11 cellular contexts compared by ENCODE assay signal in the genomic region with DNA sequence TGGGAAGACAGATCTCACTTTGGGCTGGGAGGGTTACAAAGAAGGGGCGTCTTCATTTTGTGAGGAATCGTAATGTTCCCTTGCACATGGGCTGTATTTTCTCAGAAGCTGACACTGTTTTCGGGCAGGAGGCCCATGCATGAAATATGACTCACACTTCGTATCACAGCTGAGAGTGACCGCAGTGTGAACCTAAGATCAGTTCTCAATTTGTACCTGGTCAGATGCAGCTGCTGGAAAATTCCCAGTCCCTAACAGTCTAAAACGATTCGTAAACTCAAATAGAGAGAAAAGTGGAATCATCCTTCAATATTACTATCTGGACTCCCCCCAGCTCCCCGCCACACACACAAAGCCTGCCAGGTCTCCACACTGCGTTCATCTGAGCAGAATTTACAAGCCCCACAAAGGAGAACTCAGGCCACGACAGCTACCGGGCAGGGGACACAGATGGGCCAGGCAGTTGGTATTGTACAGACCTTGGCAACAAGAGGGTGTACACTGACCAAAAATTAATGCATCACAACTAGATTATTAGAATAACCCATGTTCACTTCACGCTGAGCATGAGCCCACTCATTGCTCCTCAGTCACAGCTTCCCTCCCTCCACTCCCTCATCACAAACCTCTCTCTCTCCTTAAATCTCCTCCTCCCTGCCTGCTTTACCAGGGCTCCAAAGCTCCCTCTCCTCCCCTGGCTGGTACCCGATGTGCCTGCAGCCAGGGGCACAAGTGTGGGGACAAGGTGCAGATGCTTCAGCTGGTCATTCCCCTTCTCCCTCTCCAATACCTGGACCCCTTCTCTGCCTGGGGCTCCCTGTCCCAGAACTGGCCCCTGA.
DNase-seq lines count a peak whose midpoint lies in the region; ATAC-seq and TF ChIP-seq lines count a peak whose summit lies in the region.
"Had no signal": no experiment of that assay in that cellular context is flagged by ENCODE, and none has a peak within 500 bp of the region (broad histone marks: within the 10 kb centered on the region; RNA-seq: fewer than 3 reads in every experiment).

No MANE protein-coding gene starts in this region.

- no peaks in the 10 kb centered on the region for H3K36me3 Mint-ChIP-seq in activated CD8-positive, alpha-beta T cell treated with anti-CD3 and anti-CD28 coated beads, Interleukin-2, amount 10 ng/mL, durations not matched to agents 7 days and 5 days (ENCODE audit: low read depth)
- no peaks in the 10 kb centered on the region for H3K36me3 Mint-ChIP-seq in endothelial cell (ENCODE audit: low read depth, unreplicated experiment)
- H3K36me3 Mint-ChIP-seq: activated naive CD8-positive, alpha-beta T cell treated with anti-CD3 and anti-CD28 coated beads, Interleukin-2, amount 10 ng/mL, durations not matched to agents 7 days and 5 days had no signal

- H3K79me2 ChIP-seq in PC-9 (ENCODE audit: low read depth) = no peaks in the 10 kb centered on the region

- H3K9me3 ChIP-seq in PC-9 (ENCODE audit: insufficient read depth, low read depth) = no peaks in the 10 kb centered on the region
- H3K9me3 ChIP-seq in stomach smooth muscle (ENCODE audit: control insufficient read depth in 2 of 2, low read length in 2 of 2) = no peaks in the 10 kb centered on the region

- peak; percentile 47 to 76 for DNase-seq in PC-9
- peak; percentile 3 for DNase-seq in fibroblast of the conjunctiva (ENCODE audit: low read depth)
- DNase-seq in NCI-H2081 treated with DMSO at 0.1 percent for 48 hours (lab: John Stamatoyannopoulos, UW) = no peak
- DNase-seq in activated CD8-positive, alpha-beta T cell treated with anti-CD3 and anti-CD28 coated beads, Interleukin-2, amount 10 ng/mL, durations not matched to agents 7 days and 5 days = no peak
- DNase-seq in endothelial cell (ENCODE audit: low spot score) = no peak
- DNase-seq: activated CD4-positive, CD25-positive, alpha-beta regulatory T cell; activated naive CD8-positive, alpha-beta T cell treated with anti-CD3 and anti-CD28 coated beads, Interleukin-2, amount 10 ng/mL, durations not matched to agents 7 days and 5 days; NCI-H774 had no signal

- H3K4me1 ChIP-seq in PC-9 (replicated peaks; ENCODE audit: insufficient read depth) (peaks cover 18% of the 10 kb centered on the region), stomach smooth muscle (ENCODE audit: control insufficient read depth, insufficient read depth, low read length) (peaks cover 9% of the 10 kb centered on the region)

- peak overlapping the region; percentile 38 to 43 for H3K9ac ChIP-seq in stomach smooth muscle (ENCODE audit: low read length in 2 of 2)

- no peak for TF ChIP-seq CTCF in PC-9 (conservative IDR thresholded peaks at IDR 0.05)
- no peak for TF ChIP-seq CTCF in endothelial cell (IDR thresholded peaks at IDR 0.05; ENCODE audit: unreplicated experiment)

- H2AFZ ChIP-seq in PC-9 = no peak overlapping the region; the same call in 1 of the 2 replicates

- ATAC-seq in GM18867 (IDR thresholded peaks at IDR 0.05; ENCODE audit: unreplicated experiment) = peak; percentile 65
- ATAC-seq in HG02852 (IDR thresholded peaks at IDR 0.05; ENCODE audit: unreplicated experiment) = no peak
- ATAC-seq in activated CD8-positive, alpha-beta T cell treated with anti-CD3 and anti-CD28 coated beads, Interleukin-2, amount 10 ng/mL, durations not matched to agents 7 days and 5 days = no peak

- H3K27ac ChIP-seq in PC-9 (peak overlapping the region; percentile 26; the same call in 1 of the 2 replicates), stomach smooth muscle (ENCODE audit: low read length) (peak overlapping the region; percentile 66)

- POLR2A ChIA-PET in PC-9 (lab: Charles Lee; ENCODE audit: unreplicated experiment) = interaction anchor here (0.7 kb wide), 1 partner anchor 143 kb away, joined by 3 read pairs; no protein-coding TSS in a partner anchor
- POLR2A ChIA-PET in activated CD8-positive, alpha-beta T cell treated with anti-CD3 and anti-CD28 coated beads, Interleukin-2, amount 10 ng/mL, durations not matched to agents 7 days and 5 days (lab: Charles Lee) = no interaction called here

- H3K27ac Mint-ChIP-seq in activated CD8-positive, alpha-beta T cell treated with anti-CD3 and anti-CD28 coated beads, Interleukin-2, amount 10 ng/mL, durations not matched to agents 7 days and 5 days = no peak overlapping the region
- no peak overlapping the region for H3K27ac Mint-ChIP-seq in endothelial cell (ENCODE audit: unreplicated experiment)

- peaks cover 26% of the 10 kb centered on the region for H3K27me3 Mint-ChIP-seq in activated CD8-positive, alpha-beta T cell treated with anti-CD3 and anti-CD28 coated beads, Interleukin-2, amount 10 ng/mL, durations not matched to agents 7 days and 5 days (ENCODE audit: low read depth)
- peaks cover 5% of the 10 kb centered on the region for H3K27me3 Mint-ChIP-seq in endothelial cell (ENCODE audit: unreplicated experiment)

- H3K27me3 ChIP-seq in PC-9 (ENCODE audit: insufficient read depth, low read depth) (no peaks in the 10 kb centered on the region), stomach smooth muscle (ENCODE audit: control insufficient read depth in 1 of 2, insufficient read depth in 2 of 2, low read length in 2 of 2) (no peaks in the 10 kb centered on the region)

- intact Hi-C loops in PC-9 (cut with micrococcal nuclease; ENCODE audit: unreplicated experiment) = no loop called here

- peak overlapping the region; percentile 27 for H3K4me2 ChIP-seq in PC-9

- H3K36me3 ChIP-seq in PC-9 (ENCODE audit: low read depth) = no peaks in the 10 kb centered on the region
- no peaks in the 10 kb centered on the region for H3K36me3 ChIP-seq in stomach smooth muscle (ENCODE audit: control insufficient read depth in 2 of 2, insufficient read depth in 2 of 2, low read length in 2 of 2)

- peaks cover 9% of the 10 kb centered on the region for H3K4me1 Mint-ChIP-seq in activated CD8-positive, alpha-beta T cell treated with anti-CD3 and anti-CD28 coated beads, Interleukin-2, amount 10 ng/mL, durations not matched to agents 7 days and 5 days (ENCODE audit: low read depth)
- no peaks in the 10 kb centered on the region for H3K4me1 Mint-ChIP-seq in endothelial cell (ENCODE audit: unreplicated experiment)

- H4K20me1 ChIP-seq in PC-9 (ENCODE audit: insufficient read depth) = no peaks in the 10 kb centered on the region

- H3F3A ChIP-seq in PC-9 (ENCODE audit: insufficient read depth, low read depth) = peaks cover 4% of the 10 kb centered on the region; the same call in 1 of the 2 replicates

- no peak overlapping the region for H3K4me3 Mint-ChIP-seq in activated CD8-positive, alpha-beta T cell treated with anti-CD3 and anti-CD28 coated beads, Interleukin-2, amount 10 ng/mL, durations not matched to agents 7 days and 5 days
- H3K4me3 Mint-ChIP-seq in endothelial cell (ENCODE audit: unreplicated experiment) = no peak overlapping the region
- H3K4me3 Mint-ChIP-seq: activated naive CD8-positive, alpha-beta T cell treated with anti-CD3 and anti-CD28 coated beads, Interleukin-2, amount 10 ng/mL, durations not matched to agents 7 days and 5 days had no signal

- BruUV-seq in PC-9 (replicated peaks; lab: Mats Ljungman, UMichigan) = no TSS peak

- no peaks in the 10 kb centered on the region for H3K9me2 ChIP-seq in PC-9 (ENCODE audit: insufficient read depth)

- CTCF ChIA-PET in PC-9 (lab: Charles Lee) = no interaction called here
- CTCF ChIA-PET in activated CD8-positive, alpha-beta T cell treated with anti-CD3 and anti-CD28 coated beads, Interleukin-2, amount 10 ng/mL, durations not matched to agents 7 days and 5 days (lab: Charles Lee) = no interaction called here

- H3K4me3 ChIP-seq in PC-9 (no peak overlapping the region), stomach smooth muscle (ENCODE audit: low read length in 2 of 2) (peak overlapping the region; percentile 44 to 47)

- H3K9me3 Mint-ChIP-seq in activated CD8-positive, alpha-beta T cell treated with anti-CD3 and anti-CD28 coated beads, Interleukin-2, amount 10 ng/mL, durations not matched to agents 7 days and 5 days (ENCODE audit: insufficient read depth) = no peaks in the 10 kb centered on the region
- no peaks in the 10 kb centered on the region for H3K9me3 Mint-ChIP-seq in endothelial cell (ENCODE audit: unreplicated experiment)
- H3K9me3 Mint-ChIP-seq: activated naive CD8-positive, alpha-beta T cell treated with anti-CD3 and anti-CD28 coated beads, Interleukin-2, amount 10 ng/mL, durations not matched to agents 7 days and 5 days had no signal

Comparison
In these comparisons a context has a peak if more than half of its experiments do, and no peak if none do; other contexts are left out.
1. DNase-seq: peak in PC-9 (2 of 2) and fibroblast of the conjunctiva (single experiment); none in NCI-H2081 treated with DMSO at 0.1 percent for 48 hours (single experiment), activated CD8-positive, alpha-beta T cell treated with anti-CD3 and anti-CD28 coated beads, Interleukin-2, amount 10 ng/mL, durations not matched to agents 7 days and 5 days (single experiment) and endothelial cell (single experiment).